Comparison of ENCODE assay signal across 13 cellular contexts in the genomic region with DNA sequence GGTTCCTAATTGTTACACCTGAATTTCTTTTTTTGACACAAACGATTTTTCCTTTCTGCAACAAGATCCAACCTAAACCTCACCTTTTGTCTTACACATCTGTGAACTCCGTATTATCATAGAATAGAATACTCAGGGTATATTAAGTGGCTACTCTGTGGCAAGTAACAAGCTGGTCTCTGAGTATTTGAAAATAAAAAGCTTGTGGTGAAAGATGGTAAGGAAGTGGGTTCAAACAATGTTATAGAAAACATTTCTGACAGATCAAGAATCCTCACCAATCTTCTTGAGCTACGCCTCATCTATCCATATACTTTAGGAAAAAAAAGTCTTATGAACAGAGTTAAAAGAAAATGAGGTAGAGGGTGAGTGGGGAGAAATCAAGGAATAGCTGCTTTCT. TPM values are rescaled to one million over a fixed set of nuclear protein-coding genes. Genes with fewer than 3 reads are reported as not detected.
DNase-seq lines count a peak whose midpoint lies in the region; ATAC-seq and TF ChIP-seq lines count a peak whose summit lies in the region.
"Had no signal": no experiment of that assay in that cellular context is flagged by ENCODE, and none has a peak within 500 bp of the region (broad histone marks: within the 10 kb centered on the region; RNA-seq: fewer than 3 reads in every experiment).

No MANE protein-coding gene starts in this region.

- peak overlapping the region in 1 of 3 donors; percentile 84 for H3K27ac Mint-ChIP-seq in CD4-positive, CD25-positive, alpha-beta regulatory T cell
- peak overlapping the region; percentile 95 for H3K27ac Mint-ChIP-seq in T-helper 2 cell treated with Interferon-gamma antibody and Interleukin-4, amounts not matched to agents 5 μg/mL and 100 μg/mL, for 36 hours
- H3K27ac Mint-ChIP-seq in naive thymus-derived CD8-positive, alpha-beta T cell: peak overlapping the region in 7 of 10 donors; percentile 16 to 81 (median 46)
- H3K27ac Mint-ChIP-seq: endodermal cell had no signal

- no peaks in the 10 kb centered on the region for H3K27me3 Mint-ChIP-seq in CD4-positive, CD25-positive, alpha-beta regulatory T cell
- H3K27me3 Mint-ChIP-seq in T-helper 2 cell treated with Interferon-gamma antibody and Interleukin-4, amounts not matched to agents 5 μg/mL and 100 μg/mL, for 36 hours (ENCODE audit: low read depth): no peaks in the 10 kb centered on the region
- H3K27me3 Mint-ChIP-seq in naive thymus-derived CD8-positive, alpha-beta T cell: no peaks in the 10 kb centered on the region

- no peaks in the 10 kb centered on the region for H3K9me3 ChIP-seq in CD4-positive, CD25-positive, alpha-beta regulatory T cell (ENCODE audit: control insufficient read depth in 2 of 2, low read length in 2 of 2)
- H3K9me3 ChIP-seq in DND-41 (ENCODE audit: insufficient read depth, low read length, severe bottlenecking) (no peaks in the 10 kb centered on the region), right lobe of liver (no peaks in the 10 kb centered on the region)
- H3K9me3 ChIP-seq: BE2C had no signal

- no peaks in the 10 kb centered on the region for H3K9me3 Mint-ChIP-seq in CD4-positive, CD25-positive, alpha-beta regulatory T cell
- peaks cover 9% of the 10 kb centered on the region for H3K9me3 Mint-ChIP-seq in T-helper 2 cell treated with Interferon-gamma antibody and Interleukin-4, amounts not matched to agents 5 μg/mL and 100 μg/mL, for 36 hours
- H3K9me3 Mint-ChIP-seq in naive thymus-derived CD8-positive, alpha-beta T cell: peaks cover 0 to 5% (median 0%) of the 10 kb centered on the region in 9 donors
- H3K9me3 Mint-ChIP-seq: endodermal cell had no signal

- TF ChIP-seq POLR2A in right lobe of liver (IDR thresholded peaks at IDR 0.05): no peak

- H3K27ac ChIP-seq in CD4-positive, CD25-positive, alpha-beta regulatory T cell (ENCODE audit: insufficient read depth, low read length, poor library complexity, severe bottlenecking): peak overlapping the region; percentile 37
- H3K27ac ChIP-seq in DND-41 (ENCODE audit: low read length): peak overlapping the region; percentile 79
- H3K27ac ChIP-seq in right lobe of liver: no peak overlapping the region
- H3K27ac ChIP-seq in RWPE1: no peak overlapping the region

- WGBS in right lobe of liver (ENCODE audit: insufficient coverage, low coverage, low lambda C conversion rate, missing lambda C conversion rate): 63% methylated on average over 3 of the region's 3 CpGs

- no peaks in the 10 kb centered on the region for H3K36me3 ChIP-seq in CD4-positive, CD25-positive, alpha-beta regulatory T cell (ENCODE audit: control insufficient read depth, insufficient read depth, low read length)
- no peaks in the 10 kb centered on the region for H3K36me3 ChIP-seq in DND-41 (ENCODE audit: insufficient read depth, low read length)
- H3K36me3 ChIP-seq in right lobe of liver: no peaks in the 10 kb centered on the region
- H3K36me3 ChIP-seq: BE2C had no signal

- peaks cover 5% of the 10 kb centered on the region for H3K36me3 Mint-ChIP-seq in CD4-positive, CD25-positive, alpha-beta regulatory T cell
- H3K36me3 Mint-ChIP-seq in T-helper 2 cell treated with Interferon-gamma antibody and Interleukin-4, amounts not matched to agents 5 μg/mL and 100 μg/mL, for 36 hours (ENCODE audit: low read depth): peaks cover 18% of the 10 kb centered on the region
- no peaks in the 10 kb centered on the region for H3K36me3 Mint-ChIP-seq in naive thymus-derived CD8-positive, alpha-beta T cell

- H4K20me1 ChIP-seq in DND-41 (ENCODE audit: insufficient read depth, low read length): no peaks in the 10 kb centered on the region

- H3K27me3 ChIP-seq in CD4-positive, CD25-positive, alpha-beta regulatory T cell (ENCODE audit: control insufficient read depth, insufficient read depth, low read length): no peaks in the 10 kb centered on the region
- H3K27me3 ChIP-seq in DND-41 (ENCODE audit: insufficient read depth, low read length, poor library complexity): no peaks in the 10 kb centered on the region
- H3K27me3 ChIP-seq in right lobe of liver: no peaks in the 10 kb centered on the region
- H3K27me3 ChIP-seq: BE2C had no signal

- POLR2A ChIA-PET in naive thymus-derived CD8-positive, alpha-beta T cell (lab: Charles Lee): no interaction called here
- POLR2A ChIA-PET in RWPE1 (lab: Yijun Ruan, JAX; ENCODE audit: low non-redundant PET): no interaction called here

- H2AFZ ChIP-seq in DND-41 (ENCODE audit: low read depth, low read length): no peak overlapping the region; the same call in 1 of the 2 replicates

- ATAC-seq in CD4-positive, CD25-positive, alpha-beta regulatory T cell (ENCODE audit: low read depth in 2 of 2): no peak
- ATAC-seq in DND-41 (ENCODE audit: insufficient read depth, low read depth): peak; percentile 54
- ATAC-seq in naive thymus-derived CD8-positive, alpha-beta T cell: no peak
- ATAC-seq in right lobe of liver: no peak

- intact Hi-C loops in posterior vena cava (cut with DNase I): no loop called here
- intact Hi-C loops in right lobe of liver (cut with DNase I): no loop called here

- peak overlapping the region; percentile 30 for H3K4me3 ChIP-seq in CD4-positive, CD25-positive, alpha-beta regulatory T cell (ENCODE audit: low read depth, low read length)
- peak overlapping the region in 1 of 2 experiments; percentile 19; a peak in 1 of 4 replicates for H3K4me3 ChIP-seq in DND-41 (ENCODE audit: low read depth in 1 of 2, low read length in 2 of 2)
- no peak overlapping the region for H3K4me3 ChIP-seq in right lobe of liver

- peaks cover 92% of the 10 kb centered on the region for H3K79me2 ChIP-seq in DND-41 (ENCODE audit: insufficient read depth, low read length)

- peak overlapping the region; percentile 39 for H3K9ac ChIP-seq in DND-41 (ENCODE audit: low read depth, low read length)

- CTCF ChIA-PET in RWPE1 (lab: Yijun Ruan, JAX): no interaction called here

- H3K4me3 Mint-ChIP-seq in CD4-positive, CD25-positive, alpha-beta regulatory T cell: peak overlapping the region; percentile 17 to 48 (median 23)
- H3K4me3 Mint-ChIP-seq in T-helper 2 cell treated with Interferon-gamma antibody and Interleukin-4, amounts not matched to agents 5 μg/mL and 100 μg/mL, for 36 hours: peak overlapping the region; percentile 73
- peak overlapping the region in 8 of 10 donors; percentile 15 to 56 (median 36) for H3K4me3 Mint-ChIP-seq in naive thymus-derived CD8-positive, alpha-beta T cell
- H3K4me3 Mint-ChIP-seq: endodermal cell had no signal

- TF ChIP-seq CTCF in DND-41 (IDR thresholded peaks at IDR 0.05; ENCODE audit: borderline replicate concordance, extremely low read depth, low read length, poor library complexity, severe bottlenecking) (no peak), right lobe of liver (IDR thresholded peaks at IDR 0.05) (no peak), RWPE1 (conservative IDR thresholded peaks at IDR 0.05; ENCODE audit: low read depth) (no peak)

- H3K4me1 Mint-ChIP-seq in CD4-positive, CD25-positive, alpha-beta regulatory T cell: peaks cover 57 to 92% (median 70%) of the 10 kb centered on the region in 4 donors
- peaks cover 80% of the 10 kb centered on the region for H3K4me1 Mint-ChIP-seq in T-helper 2 cell treated with Interferon-gamma antibody and Interleukin-4, amounts not matched to agents 5 μg/mL and 100 μg/mL, for 36 hours (ENCODE audit: low read depth)
- H3K4me1 Mint-ChIP-seq in naive thymus-derived CD8-positive, alpha-beta T cell: peaks cover 24 to 92% (median 75%) of the 10 kb centered on the region in 4 donors

- H3K4me1 ChIP-seq in CD4-positive, CD25-positive, alpha-beta regulatory T cell (ENCODE audit: control insufficient read depth, insufficient read depth, low read length, poor library complexity, severe bottlenecking): peaks cover 54% of the 10 kb centered on the region
- H3K4me1 ChIP-seq in DND-41 (ENCODE audit: insufficient read depth, low read length) (peaks cover 70% of the 10 kb centered on the region), right lobe of liver (peaks cover 0 to 35% (median 12%) of the 10 kb centered on the region in 4 donors)
- H3K4me1 ChIP-seq: BE2C had no signal

- no peak for DNase-seq in CD4-positive, CD25-positive, alpha-beta regulatory T cell
- no peak for DNase-seq in DND-41
- no peak for DNase-seq in T-helper 2 cell treated with Interferon-gamma antibody and Interleukin-4, amounts not matched to agents 5 μg/mL and 100 μg/mL, for 36 hours (ENCODE audit: low spot score)
- DNase-seq in naive thymus-derived CD8-positive, alpha-beta T cell: no peak
- DNase-seq in posterior vena cava (ENCODE audit: low spot score): no peak
- no peak for DNase-seq in right lobe of liver
- no peak for DNase-seq in RWPE1 (ENCODE audit: low spot score)
- DNase-seq: activated effector memory CD4-positive, alpha-beta T cell treated with Interleukin-2 at 50 U/mL for 16 hours; BE2C; endodermal cell; head of caudate nucleus; NCI-H146; stimulated activated CD4-positive, alpha-beta T cell treated with anti-CD3 and anti-CD28 coated beads, Interleukin-2, amount 100 ng/mL, for 48 hours had no signal

- H3K4me2 ChIP-seq in DND-41 (ENCODE audit: insufficient read depth, low read length): peak overlapping the region; percentile 41

RNA-seq across cellular contexts. Expression of gene ANKRD28, which starts 3.5 kb away (rescaled TPM):
- total RNA-seq in CD4-positive, CD25-positive, alpha-beta regulatory T cell: 77.1 TPM
- polyA plus RNA-seq in CD4-positive, CD25-positive, alpha-beta regulatory T cell: 10 to 100 TPM in 1 of 4 donors, 1 to 10 TPM in 3; 6.9 to 10.7 (median 8.5) TPM
- 10 to 100 TPM; 32.7 to 38.0 TPM for total RNA-seq in naive thymus-derived CD8-positive, alpha-beta T cell
- 10 to 100 TPM in 1 of 3 donors, 1 to 10 TPM in 2; 3.3 to 10.5 (median 7.1) TPM for polyA plus RNA-seq in naive thymus-derived CD8-positive, alpha-beta T cell
- total RNA-seq in posterior vena cava: 10 to 100 TPM; 40.9 to 45.0 TPM
- 10 to 100 TPM; 16.4 to 32.2 (median 25.7) TPM for total RNA-seq in right lobe of liver

Comparison
In these comparisons a context has a peak if more than half of its experiments do, and no peak if none do; other contexts are left out.
1. H3K27ac ChIP-seq: peak in CD4-positive, CD25-positive, alpha-beta regulatory T cell (single experiment) and DND-41 (single experiment); none in right lobe of liver (0 of 3) and RWPE1 (single experiment).
2. H3K4me3 Mint-ChIP-seq: peak in every context shown above with its lines; median percentile 73 in T-helper 2 cell treated with Interferon-gamma antibody and Interleukin-4, amounts not matched to agents 5 μg/mL and 100 μg/mL, for 36 hours; 36 in naive thymus-derived CD8-positive, alpha-beta T cell; 23 in CD4-positive, CD25-positive, alpha-beta regulatory T cell.